In the genomic region with DNA sequence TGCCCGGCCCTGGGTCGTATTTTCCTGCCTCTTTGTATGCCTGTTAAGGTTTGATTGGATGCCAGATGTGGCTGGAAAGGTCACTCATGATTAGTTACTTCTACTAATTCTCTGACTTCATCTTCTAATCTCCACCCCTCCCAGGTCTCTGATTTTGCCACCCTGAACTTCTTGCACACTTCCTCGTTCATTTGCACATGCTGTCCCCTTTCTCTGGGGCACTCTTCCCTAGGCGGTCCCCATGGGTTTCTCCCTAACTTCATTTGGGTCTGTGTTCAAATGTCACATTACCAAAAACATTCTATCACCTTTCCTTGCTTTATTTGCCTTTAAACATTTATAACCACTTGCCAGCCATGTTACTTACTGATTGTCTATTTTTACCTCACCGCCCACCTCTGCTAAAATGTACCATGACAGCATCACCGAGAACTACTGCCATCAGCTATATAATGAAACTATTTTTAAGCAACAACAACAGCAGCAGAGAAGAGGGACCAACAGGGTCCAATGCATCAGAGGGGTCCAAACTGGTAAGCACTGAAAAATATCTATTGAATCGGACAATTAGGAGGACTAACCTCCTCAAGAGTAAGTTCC, we compare ENCODE assay signal across 24 cellular contexts. TPM values are rescaled to one million over a fixed set of nuclear protein-coding genes. Genes with fewer than 3 reads are reported as not detected.
"Had no signal": no experiment of that assay in that cellular context is flagged by ENCODE, and none has a peak within 500 bp of the region (broad histone marks: within the 10 kb centered on the region; RNA-seq: fewer than 3 reads in every experiment).

No MANE protein-coding gene starts in this region.

- ATAC-seq: K562, Panc1, PC-3 had no signal

- H3K36me3 Mint-ChIP-seq: IgD-negative memory B cell had no signal

- H3K27ac Mint-ChIP-seq: IgD-negative memory B cell had no signal

- H3K4me1 Mint-ChIP-seq: IgD-negative memory B cell had no signal

- H3K27ac ChIP-seq: HL-60, KMS-11, RWPE1 had no signal

- DNase-seq: MV-4-11, NCI-H1048, NCI-H1105, NCI-H1417, NCI-H1436 treated with DMSO at 0.1 percent for 48 hours, NCI-H1694, NCI-H187 treated with DMSO at 0.1 percent for 48 hours, NCI-H2029 treated with DMSO at 0.1 percent for 48 hours, NCI-H2227 treated with DMSO at 0.1 percent for 48 hours, NCI-H524, NCI-H69, NCI-H774, PC-3, SHP77, SK-N-SH, SW 1271, T-helper 1 cell had no signal

- H3K4me3 Mint-ChIP-seq: IgD-negative memory B cell had no signal

RNA-seq across cellular contexts. Expression of a gene that starts 45.8 kb away (rescaled TPM):
- total RNA-seq: MCF 10A, PC-3 had no signal
